Comparison of ENCODE assay signal across 1 cellular context in the genomic region with DNA sequence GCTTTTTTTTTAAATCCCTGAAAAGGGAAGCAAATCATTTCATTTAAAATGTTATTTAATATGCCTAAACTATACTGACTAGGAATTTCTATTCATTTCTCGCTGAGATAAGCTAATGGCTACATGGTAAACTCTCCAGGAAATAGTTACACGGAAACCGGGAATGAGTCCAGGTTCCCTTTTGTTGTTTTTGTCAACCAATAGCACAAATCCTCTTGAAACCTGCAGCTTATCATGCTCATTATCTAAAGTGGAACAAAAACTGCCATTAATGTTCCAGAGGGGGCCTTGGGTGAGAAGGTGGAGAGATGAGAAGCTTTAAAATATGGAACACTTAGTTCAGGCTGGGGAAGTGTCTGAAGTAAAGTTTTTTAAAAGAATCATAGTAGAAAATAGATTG.
TF ChIP-seq lines count a peak whose summit lies in the region.

No MANE protein-coding gene starts in this region.

TF ChIP-seq in HepG2, 621 proteins besides CTCF, POLR2A, EP300 and RAD21 (continued from another document):
- TF ChIP-seq, protein P1, sequence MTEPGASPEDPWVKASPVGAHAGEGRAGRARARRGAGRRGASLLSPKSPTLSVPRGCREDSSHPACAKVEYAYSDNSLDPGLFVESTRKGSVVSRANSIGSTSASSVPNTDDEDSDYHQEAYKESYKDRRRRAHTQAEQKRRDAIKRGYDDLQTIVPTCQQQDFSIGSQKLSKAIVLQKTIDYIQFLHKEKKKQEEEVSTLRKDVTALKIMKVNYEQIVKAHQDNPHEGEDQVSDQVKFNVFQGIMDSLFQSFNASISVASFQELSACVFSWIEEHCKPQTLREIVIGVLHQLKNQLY (CRISPR knock-in tag; IDR thresholded peaks at IDR 0.05), result no peak
- TF ChIP-seq CENPX (CRISPR knock-in tag; IDR thresholded peaks at IDR 0.05), result no peak
- no peak for TF ChIP-seq ZNF788 (CRISPR knock-in tag; IDR thresholded peaks at IDR 0.05; ENCODE audit: borderline replicate concordance)
- TF ChIP-seq ZNF775 (CRISPR knock-in tag; IDR thresholded peaks at IDR 0.05; ENCODE audit: borderline replicate concordance), result no peak
- TF ChIP-seq ZNF530 (CRISPR knock-in tag; IDR thresholded peaks at IDR 0.05; ENCODE audit: low read depth), result no peak
- TF ChIP-seq, protein P2, sequence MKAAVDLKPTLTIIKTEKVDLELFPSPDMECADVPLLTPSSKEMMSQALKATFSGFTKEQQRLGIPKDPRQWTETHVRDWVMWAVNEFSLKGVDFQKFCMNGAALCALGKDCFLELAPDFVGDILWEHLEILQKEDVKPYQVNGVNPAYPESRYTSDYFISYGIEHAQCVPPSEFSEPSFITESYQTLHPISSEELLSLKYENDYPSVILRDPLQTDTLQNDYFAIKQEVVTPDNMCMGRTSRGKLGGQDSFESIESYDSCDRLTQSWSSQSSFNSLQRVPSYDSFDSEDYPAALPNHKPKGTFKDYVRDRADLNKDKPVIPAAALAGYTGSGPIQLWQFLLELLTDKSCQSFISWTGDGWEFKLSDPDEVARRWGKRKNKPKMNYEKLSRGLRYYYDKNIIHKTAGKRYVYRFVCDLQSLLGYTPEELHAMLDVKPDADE (CRISPR knock-in tag; IDR thresholded peaks at IDR 0.05), result no peak
